27 cellular contexts compared by ENCODE assay signal in genomic region chr16:81458827-81459598, GRCh38. TPM values are rescaled to one million over a fixed set of nuclear protein-coding genes. Genes with fewer than 3 reads are reported as not detected.
DNase-seq lines count a peak whose midpoint lies in the region; ATAC-seq, FAIRE-seq and TF ChIP-seq lines count a peak whose summit lies in the region.
"Had no signal": no experiment of that assay in that cellular context is flagged by ENCODE, and none has a peak within 500 bp of the region (broad histone marks: within the 10 kb centered on the region; RNA-seq: fewer than 3 reads in every experiment).

No MANE protein-coding gene starts in this region.

- in situ Hi-C loops in HepG2 (cut with HindIII; ENCODE audit: extremely low pct_ligation_motif_present, low pct_unique_long_range_greater_than_20kb) = no loop called here

- H3K4me1 ChIP-seq in HepG2 (ENCODE audit: insufficient read depth, low read length) = peaks cover 100% of the 10 kb centered on the region
- H3K4me1 ChIP-seq in right lobe of liver = peaks cover 0 to 53% (median 21%) of the 10 kb centered on the region in 4 donors
- H3K4me1 ChIP-seq in astrocyte (ENCODE audit: insufficient read depth, low read length) = peaks cover 16% of the 10 kb centered on the region
- peaks cover 18 to 63% (median 54%) of the 10 kb centered on the region in 4 donors for H3K4me1 ChIP-seq in liver (ENCODE audit: control insufficient read depth in 4 of 4, insufficient read depth in 4 of 4, low read length in 3 of 4)
- no peaks in the 10 kb centered on the region for H3K4me1 ChIP-seq in tibial artery

- H3K27ac ChIP-seq in HepG2 (ENCODE audit: extremely low read length, insufficient read depth, low read length) (peak overlapping the region; percentile 70), right lobe of liver (no peak overlapping the region), astrocyte (ENCODE audit: low read depth, low read length) (no peak overlapping the region), liver (ENCODE audit: low read depth in 1 of 2, low read length in 2 of 2) (peak overlapping the region; percentile 90 to 91), tibial artery (no peak overlapping the region)
- H3K27ac ChIP-seq: HL-60, upper lobe of right lung had no signal

- no peaks in the 10 kb centered on the region for H3K27me3 Mint-ChIP-seq in astrocyte (ENCODE audit: low read depth, unreplicated experiment)
- H3K27me3 Mint-ChIP-seq: activated naive CD4-positive, alpha-beta T cell treated with anti-CD3 and anti-CD28 coated beads, Interleukin-2, amount 10 ng/mL, durations not matched to agents 7 days and 5 days; activated T-helper 17 cell treated with anti-CD3 and anti-CD28 coated beads, Interleukin-2, amount 50 U/mL, for 72 hours; stimulated activated naive B cell treated with anti-CD40 and anti-IgM and Interleukin-4, amounts not matched to agents 10 μg/mL and 1 μg/mL and 100 μg/mL, for 72 hours had no signal

- no peak overlapping the region for H3K4me2 ChIP-seq in HepG2 (ENCODE audit: low read depth, low read length)
- H3K4me2 ChIP-seq in astrocyte (ENCODE audit: low read length) = no peak overlapping the region

- ATAC-seq in HepG2 = no peak
- no peak for ATAC-seq in right lobe of liver
- no peak for ATAC-seq in SK-N-SH treated with all-trans-retinoic acid at 6 μM for 48 hours
- ATAC-seq: activated CD8-positive, alpha-beta T cell treated with anti-CD3 and anti-CD28 coated beads, Interleukin-2, amount 10 ng/mL, durations not matched to agents 7 days and 5 days; activated T-helper 17 cell treated with anti-CD3 and anti-CD28 coated beads, Interleukin-2, amount 50 U/mL, for 72 hours; Panc1; stimulated activated naive B cell treated with anti-CD40 and anti-IgM and Interleukin-4, amounts not matched to agents 10 μg/mL and 1 μg/mL and 100 μg/mL, for 72 hours; upper lobe of right lung had no signal

- CTCF ChIA-PET in HepG2 (lab: Yijun Ruan, JAX; ENCODE audit: low intra/inter-chr PET ratio, low total read pairs) = no interaction called here

- H3K36me3 Mint-ChIP-seq in astrocyte (ENCODE audit: low read depth, unreplicated experiment) = peaks cover 15% of the 10 kb centered on the region

- H3K27me3 ChIP-seq in HepG2 (ENCODE audit: control insufficient read depth in 1 of 2, insufficient read depth in 2 of 2, low read length in 2 of 2) = no peaks in the 10 kb centered on the region
- H3K27me3 ChIP-seq in right lobe of liver = no peaks in the 10 kb centered on the region
- H3K27me3 ChIP-seq in astrocyte (ENCODE audit: insufficient read depth, low read length) = no peaks in the 10 kb centered on the region
- H3K27me3 ChIP-seq in liver (ENCODE audit: control insufficient read depth in 4 of 4, insufficient read depth in 4 of 4, low read length in 3 of 4) = no peaks in the 10 kb centered on the region
- no peaks in the 10 kb centered on the region for H3K27me3 ChIP-seq in tibial artery
- H3K27me3 ChIP-seq: upper lobe of right lung had no signal

- H3K9me3 Mint-ChIP-seq in astrocyte (ENCODE audit: unreplicated experiment) = no peaks in the 10 kb centered on the region
- H3K9me3 Mint-ChIP-seq: activated naive CD4-positive, alpha-beta T cell treated with anti-CD3 and anti-CD28 coated beads, Interleukin-2, amount 10 ng/mL, durations not matched to agents 7 days and 5 days; mesothelial cell of epicardium had no signal

- no peak overlapping the region for H3K4me3 Mint-ChIP-seq in astrocyte (ENCODE audit: unreplicated experiment)
- H3K4me3 Mint-ChIP-seq: activated CD8-positive, alpha-beta T cell treated with anti-CD3 and anti-CD28 coated beads, Interleukin-2, amount 10 ng/mL, durations not matched to agents 7 days and 5 days; activated naive CD4-positive, alpha-beta T cell treated with anti-CD3 and anti-CD28 coated beads, Interleukin-2, amount 10 ng/mL, durations not matched to agents 7 days and 5 days; activated T-helper 17 cell treated with anti-CD3 and anti-CD28 coated beads, Interleukin-2, amount 50 U/mL, for 72 hours; mesothelial cell of epicardium; stimulated activated naive B cell treated with anti-CD40 and anti-IgM and Interleukin-4, amounts not matched to agents 10 μg/mL and 1 μg/mL and 100 μg/mL, for 72 hours had no signal

- DNase-seq in HepG2 (ENCODE audit: low spot score) (no peak), right lobe of liver (no peak), astrocyte (ENCODE audit: low read depth) (no peak), tibial artery (no peak), NCI-H1694 (lab: John Stamatoyannopoulos, UW) (no peak)
- DNase-seq in activated T-cell treated with anti-CD3 and anti-CD28 coated beads, Interleukin-2, amount 50 U/mL, for 1 hour = no peak
- DNase-seq: activated CD8-positive, alpha-beta T cell treated with anti-CD3 and anti-CD28 coated beads, Interleukin-2, amount 10 ng/mL, durations not matched to agents 7 days and 5 days; activated naive CD4-positive, alpha-beta T cell treated with anti-CD3 and anti-CD28 coated beads, Interleukin-2, amount 10 ng/mL, durations not matched to agents 7 days and 5 days; effector CD8-positive, alpha-beta T cell; EL; erythroblast; glutamatergic neuron; left ventricle myocardium inferior; NCI-H1436; NCI-H226; SHP77; stimulated activated naive B cell treated with anti-CD40 and anti-IgM and Interleukin-4, amounts not matched to agents 10 μg/mL and 1 μg/mL and 100 μg/mL, for 72 hours; substantia nigra; upper lobe of right lung had no signal

- peak overlapping the region; percentile 4 for H3K27ac Mint-ChIP-seq in astrocyte (ENCODE audit: unreplicated experiment)
- H3K27ac Mint-ChIP-seq: activated CD8-positive, alpha-beta T cell treated with anti-CD3 and anti-CD28 coated beads, Interleukin-2, amount 10 ng/mL, durations not matched to agents 7 days and 5 days; activated naive CD4-positive, alpha-beta T cell treated with anti-CD3 and anti-CD28 coated beads, Interleukin-2, amount 10 ng/mL, durations not matched to agents 7 days and 5 days; mesothelial cell of epicardium; stimulated activated naive B cell treated with anti-CD40 and anti-IgM and Interleukin-4, amounts not matched to agents 10 μg/mL and 1 μg/mL and 100 μg/mL, for 72 hours had no signal

- no peak for FAIRE-seq in HepG2 (lab: Jason Lieb, UNC)
- no peak for FAIRE-seq in astrocyte (lab: Jason Lieb, UNC)
- FAIRE-seq: colon, keratinocyte had no signal

- H3K4me3 ChIP-seq in HepG2 (replicated peaks in 1 of 3; ENCODE audit: insufficient read depth in 1 of 3, low read depth in 2 of 3, low read length in 3 of 3) (no peak overlapping the region), right lobe of liver (no peak overlapping the region), astrocyte (ENCODE audit: insufficient read depth, low read depth, low read length) (no peak overlapping the region), liver (ENCODE audit: low read depth in 1 of 3, low read length in 3 of 3) (no peak overlapping the region), tibial artery (no peak overlapping the region)
- H3K4me3 ChIP-seq: left ventricle myocardium inferior, upper lobe of right lung had no signal

- TF ChIP-seq EP300 in HepG2 (IDR thresholded peaks at IDR 0.05; ENCODE audit: low read depth in 2 of 2, low read length in 2 of 2) (no peak), HepG2 (CRISPR knock-in tag; IDR thresholded peaks at IDR 0.05; ENCODE audit: borderline replicate concordance) (no peak)

- H3K36me3 ChIP-seq in HepG2 (replicated peaks in 1 of 2; ENCODE audit: control insufficient read depth in 1 of 2, insufficient read depth in 2 of 2, low read length in 2 of 2) = peaks cover 16 to 62% of the 10 kb centered on the region in 2 experiments
- no peaks in the 10 kb centered on the region for H3K36me3 ChIP-seq in right lobe of liver
- H3K36me3 ChIP-seq in astrocyte (ENCODE audit: insufficient read depth, low read length) = no peaks in the 10 kb centered on the region
- H3K36me3 ChIP-seq in liver (ENCODE audit: control insufficient read depth in 4 of 4, insufficient read depth in 3 of 4, low read depth in 1 of 4, low read length in 3 of 4) = no peaks in the 10 kb centered on the region
- peaks cover 0 to 7% (median 0%) of the 10 kb centered on the region in 3 donors for H3K36me3 ChIP-seq in tibial artery
- H3K36me3 ChIP-seq: left ventricle myocardium inferior had no signal

- no peak overlapping the region for H2AFZ ChIP-seq in HepG2 (ENCODE audit: low read length)
- H2AFZ ChIP-seq in astrocyte (ENCODE audit: low read depth, low read length) = no peak overlapping the region

- POLR2A ChIA-PET in HepG2 (lab: Yijun Ruan, JAX) = interaction anchor here (3.0 to 3.5 kb wide), 2 partner anchors 12 to 23 kb away, joined by 29 to 61 read pairs; no protein-coding TSS in a partner anchor

- H3K9ac ChIP-seq in HepG2 (ENCODE audit: insufficient read depth, low read depth, low read length) = no peak overlapping the region
- H3K9ac ChIP-seq in astrocyte (ENCODE audit: low read length) = no peak overlapping the region
- no peak overlapping the region for H3K9ac ChIP-seq in liver (ENCODE audit: low read depth in 1 of 2, low read length in 2 of 2)

- no peak for TF ChIP-seq CTCF in HepG2 (CRISPR knock-in tag; IDR thresholded peaks at IDR 0.05)
- no peak for TF ChIP-seq CTCF in right lobe of liver (IDR thresholded peaks at IDR 0.05)
- no peak for TF ChIP-seq CTCF in astrocyte (IDR thresholded peaks at IDR 0.05; ENCODE audit: insufficient read depth, low read depth, low read length)
- TF ChIP-seq CTCF in liver (IDR thresholded peaks at IDR 0.05; ENCODE audit: low read depth, low read length, missing input control) = no peak
- TF ChIP-seq CTCF in tibial artery (IDR thresholded peaks at IDR 0.05) = no peak

- no TSS peak for BruUV-seq in HepG2 (replicated peaks; lab: Mats Ljungman, UMichigan)

- intact Hi-C loops in HepG2 (cut with micrococcal nuclease; ENCODE audit: unreplicated experiment) (no loop called here), right lobe of liver (cut with DNase I) (loop anchor here (5.0 to 10.0 kb wide), 2 partner anchors 33 to 76 kb away; no protein-coding TSS in a partner anchor), tibial artery (cut with DNase I; ENCODE audit: low total_unique reads) (no loop called here)

- H4K20me1 ChIP-seq in HepG2 (ENCODE audit: insufficient read depth, low read length) = peaks cover 97% of the 10 kb centered on the region
- peaks cover 98% of the 10 kb centered on the region for H4K20me1 ChIP-seq in astrocyte (ENCODE audit: insufficient read depth, low read length)

- TF ChIP-seq POLR2A in HepG2 (IDR thresholded peaks at IDR 0.05; ENCODE audit: insufficient read depth in 1 of 2, low read depth in 2 of 2, low read length in 2 of 2) (0 out of 4 replicates have a peak, but pooled peaks of 1 of the 2 experiments have one; percentile 19), right lobe of liver (IDR thresholded peaks at IDR 0.05) (no peak)

- peaks cover 100% of the 10 kb centered on the region for H3K79me2 ChIP-seq in HepG2 (ENCODE audit: insufficient read depth, low read length)
- peaks cover 99% of the 10 kb centered on the region for H3K79me2 ChIP-seq in astrocyte (ENCODE audit: insufficient read depth, low read length)

- 96% methylated on average over 19 of the region's 19 CpGs for WGBS in HepG2 (ENCODE audit: low lambda C conversion rate)
- 87% methylated on average over 12 of the region's 19 CpGs for WGBS in right lobe of liver (ENCODE audit: insufficient coverage, low coverage, low lambda C conversion rate, missing lambda C conversion rate)
- WGBS in liver = 86% methylated on average over 19 of the region's 19 CpGs

- peaks cover 28% of the 10 kb centered on the region for H3K4me1 Mint-ChIP-seq in astrocyte (ENCODE audit: low read depth, unreplicated experiment)

- no peaks in the 10 kb centered on the region for H3K9me3 ChIP-seq in HepG2 (ENCODE audit: low read length)
- H3K9me3 ChIP-seq in right lobe of liver = no peaks in the 10 kb centered on the region
- no peaks in the 10 kb centered on the region for H3K9me3 ChIP-seq in astrocyte (ENCODE audit: insufficient read depth, low read depth, low read length)
- no peaks in the 10 kb centered on the region for H3K9me3 ChIP-seq in liver (ENCODE audit: control insufficient read depth in 4 of 4, low read length in 3 of 4)
- no peaks in the 10 kb centered on the region for H3K9me3 ChIP-seq in tibial artery
- H3K9me3 ChIP-seq: left ventricle myocardium inferior, upper lobe of right lung had no signal

- TF ChIP-seq RAD21 in HepG2 (CRISPR knock-in tag; IDR thresholded peaks at IDR 0.05) = no peak
- TF ChIP-seq RAD21 in liver (IDR thresholded peaks at IDR 0.05) = no peak

RNA-seq across cellular contexts. Expression of gene CMIP, which starts 14.4 kb away (rescaled TPM):
- total RNA-seq in HepG2 (2016; rRNA removed; fragmentation: Illumina TruSeq; extraction: Trizol) (10.9 and 21.7 TPM in 2 replicates), right lobe of liver (10 to 100 TPM; 12.2 to 23.0 (median 16.5) TPM), astrocyte (64.5 and 71.5 TPM in 2 replicates), liver (10 to 100 TPM; 14.1 to 15.6 TPM)
- total RNA-seq in HepG2 (2016; cell fraction: cytosol; rRNA removed; fragmentation: Illumina TruSeq; extraction: Trizol; ENCODE audit: low read depth) = 3.5 and 4.6 TPM in 2 replicates
- 11.5 and 15.7 TPM in 2 replicates for total RNA-seq in HepG2 (2016; cell fraction: insoluble cytoplasmic fraction; rRNA removed; fragmentation: Illumina TruSeq; extraction: Trizol)
- total RNA-seq in HepG2 (2016; cell fraction: membrane; rRNA removed; fragmentation: Illumina TruSeq; extraction: Trizol) = 13.0 and 15.9 TPM in 2 replicates
- total RNA-seq in HepG2 (2016; cell fraction: nucleus; rRNA removed; fragmentation: Illumina TruSeq; extraction: Trizol) = 23.3 and 29.3 TPM in 2 replicates
- polyA plus RNA-seq in HepG2 (2011; rRNA removed) (18.1 and 22.0 TPM in 2 replicates), liver (1 to 10 TPM; 1.7 to 6.1 TPM)
- 17.3 and 20.7 TPM in 2 replicates for polyA plus RNA-seq in HepG2 (2011; cell fraction: cytosol; rRNA removed)
- 77.4 and 83.2 TPM in 2 replicates for polyA plus RNA-seq in HepG2 (2011; cell fraction: nucleus; rRNA removed)
- 74.4 and 83.5 TPM in 2 replicates for polyA plus RNA-seq in HepG2 (2012)
- 3.4 and 3.8 TPM in 2 replicates for polyA plus RNA-seq in HepG2 (2016; cell fraction: cytosol; fragmentation: Illumina TruSeq; extraction: Trizol; ENCODE audit: low read depth)
- polyA plus RNA-seq in HepG2 (2016; cell fraction: insoluble cytoplasmic fraction; fragmentation: Illumina TruSeq; extraction: Trizol; ENCODE audit: low read depth) = 29.7 and 48.6 TPM in 2 replicates
- 14.8 and 16.9 TPM in 2 replicates for polyA plus RNA-seq in HepG2 (2016; cell fraction: membrane; fragmentation: Illumina TruSeq; extraction: Trizol; ENCODE audit: low read depth)
- polyA plus RNA-seq in HepG2 (2016; cell fraction: nucleus; fragmentation: Illumina TruSeq; extraction: Trizol; ENCODE audit: insufficient read depth, low read depth) = 51.1 and 51.2 TPM in 2 replicates
- polyA minus RNA-seq in HepG2 (2011; rRNA and poly(A)+ RNA removed; ENCODE audit: low replicate concordance) = 16.6 and 71.5 TPM in 2 replicates
- 60.8 and 68.8 TPM in 2 replicates for polyA minus RNA-seq in HepG2 (2011; cell fraction: cytosol; rRNA and poly(A)+ RNA removed)
- 61.9 and 63.1 TPM in 2 replicates for polyA minus RNA-seq in HepG2 (2011; cell fraction: nucleus; rRNA and poly(A)+ RNA removed)

Comparison
In these comparisons a context has a peak if more than half of its experiments do, and no peak if none do; other contexts are left out.
1. H3K27ac ChIP-seq: peak in HepG2 (single experiment) and liver (2 of 2); none in right lobe of liver (0 of 3), astrocyte (single experiment) and tibial artery (0 of 2).
2. intact Hi-C loops: an anchor here in right lobe of liver (5.0 to 10.0 kb wide); none called in HepG2 and tibial artery.